Comparison of ENCODE assay signal across 26 cellular contexts in genomic region chr6:3249821-3250220, GRCh38. TPM values are rescaled to one million over a fixed set of nuclear protein-coding genes. Genes with fewer than 3 reads are reported as not detected.
"Had no signal": no experiment of that assay in that cellular context is flagged by ENCODE, and none has a peak within 500 bp of the region (broad histone marks: within the 10 kb centered on the region; RNA-seq: fewer than 3 reads in every experiment).

No MANE protein-coding gene starts in this region.

- ATAC-seq: activated CD8-positive, alpha-beta T cell treated with anti-CD3 and anti-CD28 coated beads for 36 hours; activated T-cell treated with anti-CD3 and anti-CD28 coated beads, Interleukin-2, amount 50 U/mL, for 4 hours; activated T-helper 17 cell treated with anti-CD3 and anti-CD28 coated beads, Interleukin-2, amount 50 U/mL, for 72 hours; gastroesophageal sphincter; lower lobe of right lung; naive thymus-derived CD8-positive, alpha-beta T cell; pancreas had no signal

- H3K27me3 ChIP-seq: dorsolateral prefrontal cortex, gastroesophageal sphincter, pancreas, suprapubic skin had no signal

- H3K27ac ChIP-seq: colonic mucosa, lower lobe of right lung, neutrophil, pancreas, prostate gland, suprapubic skin, tibial artery had no signal

- H3K4me3 ChIP-seq: colonic mucosa, gastroesophageal sphincter, lower lobe of right lung, pancreas, prostate gland, suprapubic skin, tibial artery had no signal

- H3K9me3 ChIP-seq: colonic mucosa, gastroesophageal sphincter, lower lobe of right lung, neutrophil, pancreas, prostate gland, suprapubic skin, tibial artery had no signal

- H3K27ac Mint-ChIP-seq: activated B cell treated with CpG ODN at 0.5 μM for 24 hours; activated CD8-positive, alpha-beta T cell treated with anti-CD3 and anti-CD28 coated beads for 36 hours; activated T-helper 17 cell treated with anti-CD3 and anti-CD28 coated beads, Interleukin-2, amount 50 U/mL, for 72 hours; T-helper 2 cell treated with Interferon-gamma antibody and Interleukin-4, amounts not matched to agents 5 μg/mL and 100 μg/mL, for 36 hours had no signal

- DNase-seq: activated B cell treated with CpG ODN at 0.5 μM for 24 hours; activated CD4-positive, alpha-beta T cell treated with anti-CD3 and anti-CD28 coated beads, Interleukin-2, amount 50 U/mL, for 1 hour; activated CD8-positive, alpha-beta T cell treated with anti-CD3 and anti-CD28 coated beads for 36 hours; activated gamma-delta T cell treated with Interleukin-2 at 50 U/mL for 16 hours; activated naive CD4-positive, alpha-beta T cell treated with anti-CD3 and anti-CD28 coated beads, Interleukin-2, amount 50 U/mL, for 16 hours; activated T-cell treated with anti-CD3 and anti-CD28 coated beads, Interleukin-2, amount 50 U/mL, for 4 hours; amniotic stem cell; colonic mucosa; effector memory CD4-positive, alpha-beta T cell; hippocampal formation; kidney; lower lobe of right lung; naive thymus-derived CD8-positive, alpha-beta T cell; pancreas; stimulated activated naive CD4-positive, alpha-beta T cell; T-helper 1 cell had no signal

- H3K4me3 Mint-ChIP-seq: activated B cell treated with CpG ODN at 0.5 μM for 24 hours; activated CD8-positive, alpha-beta T cell treated with anti-CD3 and anti-CD28 coated beads for 36 hours; activated T-cell treated with anti-CD3 and anti-CD28 coated beads, Interleukin-2, amount 50 U/mL, for 4 hours; activated T-helper 17 cell treated with anti-CD3 and anti-CD28 coated beads, Interleukin-2, amount 50 U/mL, for 72 hours; central memory CD8-positive, alpha-beta T cell; mesothelial cell of epicardium; naive thymus-derived CD8-positive, alpha-beta T cell; T-helper 2 cell treated with Interferon-gamma antibody and Interleukin-4, amounts not matched to agents 5 μg/mL and 100 μg/mL, for 36 hours had no signal

- H3K9me3 Mint-ChIP-seq: central memory CD8-positive, alpha-beta T cell; mesothelial cell of epicardium had no signal

- H3K4me1 ChIP-seq: colonic mucosa, pancreas had no signal

- H3K36me3 ChIP-seq: colonic mucosa, gastroesophageal sphincter, lower lobe of right lung, neutrophil, pancreas, prostate gland, suprapubic skin, tibial artery had no signal

- H3K36me3 Mint-ChIP-seq: mesothelial cell of epicardium; naive thymus-derived CD8-positive, alpha-beta T cell had no signal

RNA-seq across cellular contexts. Expression of gene TUBB2B, which starts 22.4 kb away (rescaled TPM):
- total RNA-seq: activated B cell treated with CpG ODN at 0.5 μM for 24 hours; naive thymus-derived CD8-positive, alpha-beta T cell had no signal
